Comparison of ENCODE assay signal across 8 cellular contexts in the genomic region with DNA sequence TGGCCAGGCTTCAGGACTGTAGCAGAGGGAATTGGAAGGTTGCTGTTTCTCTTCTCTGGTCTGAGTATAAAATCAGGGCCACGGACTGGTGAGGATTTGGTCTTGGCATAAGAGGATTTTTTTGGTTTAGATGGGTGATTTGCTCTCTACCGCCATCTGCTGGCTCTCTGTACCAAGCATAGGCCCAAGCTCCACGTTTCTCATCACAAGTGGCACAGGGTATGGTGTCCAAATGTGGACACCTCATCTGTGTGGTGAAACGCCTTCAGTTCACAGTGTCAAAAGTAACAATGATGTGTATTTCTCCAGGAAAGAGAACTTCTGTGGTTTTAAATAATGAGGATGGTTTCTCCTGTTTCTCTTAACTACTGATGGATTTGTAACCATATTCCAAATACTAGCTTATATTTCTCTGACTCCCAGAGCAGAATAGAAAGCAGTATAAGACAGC.
DNase-seq lines count a peak whose midpoint lies in the region; ATAC-seq and TF ChIP-seq lines count a peak whose summit lies in the region.

No MANE protein-coding gene starts in this region.

- H3K27ac ChIP-seq in ACC112 (ENCODE audit: low read depth, low read length) (no peak overlapping the region), mesendoderm (ENCODE audit: low read depth, low read length) (no peak overlapping the region)

- no peak overlapping the region for H2BK15ac ChIP-seq in mesendoderm (replicated peaks; ENCODE audit: low read depth)

- peak; percentile 90 for TF ChIP-seq CTCF in GM13976 (IDR thresholded peaks at IDR 0.05; ENCODE audit: borderline replicate concordance, control extremely low read depth, extremely low read depth, insufficient read depth, missing control alignments)

- H3K23ac ChIP-seq in mesendoderm (ENCODE audit: low read length) = no peak overlapping the region

- DNase-seq in GM13976 (ENCODE audit: low spot score) (peak; percentile 60), NCI-H524 treated with DMSO at 0.1 percent for 48 hours (lab: John Stamatoyannopoulos, UW) (peak; percentile 30), mesendoderm (peak; percentile 68)
- peak; percentile 66 for DNase-seq in activated CD4-positive, alpha-beta memory T cell treated with anti-CD3 and anti-CD28 coated beads, Interleukin-2, amount 10 ng/mL, durations not matched to agents 7 days and 5 days
- DNase-seq in effector CD4-positive, alpha-beta T cell = peak; percentile 48
- peak; percentile 24 to 39 for DNase-seq in stimulated activated CD8-positive, alpha-beta memory T cell treated with anti-CD3 and anti-CD28 coated beads, Interleukin-4, amount 100 ng/mL, for 1 hour (ENCODE audit: low read depth in 2 of 2, low spot score in 1 of 2)

- H3K4me3 Mint-ChIP-seq in activated CD4-positive, alpha-beta memory T cell treated with anti-CD3 and anti-CD28 coated beads, Interleukin-2, amount 10 ng/mL, durations not matched to agents 7 days and 5 days = no peak overlapping the region

- H3K27me3 ChIP-seq in ACC112 (ENCODE audit: insufficient read depth, low read length) (no peaks in the 10 kb centered on the region), mesendoderm (ENCODE audit: insufficient read depth, low read length, poor library complexity) (no peaks in the 10 kb centered on the region)

- no peak overlapping the region for H3K4me2 ChIP-seq in mesendoderm (ENCODE audit: low read length)

- peak overlapping the region; percentile 65 for H2AFZ ChIP-seq in ACC112 (ENCODE audit: low read length, unreplicated experiment)

- CTCF ChIA-PET in activated CD4-positive, alpha-beta memory T cell treated with anti-CD3 and anti-CD28 coated beads, Interleukin-2, amount 10 ng/mL, durations not matched to agents 7 days and 5 days (lab: Charles Lee) = interaction anchor here (0.7 to 2.8 kb wide), 28 partner anchors 9 to 732 kb away, joined by 3 to 22 read pairs (median 4); no protein-coding TSS in a partner anchor

- WGBS in mesendoderm (ENCODE audit: extremely low coverage, insufficient coverage, low lambda C conversion rate) = no CpG with 5 or more reads among the region's 4 CpGs

- H3K79me1 ChIP-seq in mesendoderm (ENCODE audit: low read length) = no peaks in the 10 kb centered on the region

- H3K4me1 ChIP-seq in ACC112 (ENCODE audit: control insufficient read depth, insufficient read depth, low read length, unreplicated experiment) (no peaks in the 10 kb centered on the region), mesendoderm (ENCODE audit: control insufficient read depth, low read depth, low read length) (no peaks in the 10 kb centered on the region)

- H3K18ac ChIP-seq in mesendoderm (ENCODE audit: low read length) = no peak overlapping the region

- no peak overlapping the region for H2BK120ac ChIP-seq in mesendoderm (ENCODE audit: low read depth, low read length)

- no peak overlapping the region for H2AK5ac ChIP-seq in mesendoderm (ENCODE audit: low read length)

- no peak overlapping the region for H3K9ac ChIP-seq in mesendoderm (ENCODE audit: low read length)

- H3K56ac ChIP-seq in mesendoderm (ENCODE audit: low read length) = no peak overlapping the region

- no peaks in the 10 kb centered on the region for H3K9me3 Mint-ChIP-seq in activated CD4-positive, alpha-beta memory T cell treated with anti-CD3 and anti-CD28 coated beads, Interleukin-2, amount 10 ng/mL, durations not matched to agents 7 days and 5 days

- H3K4me1 Mint-ChIP-seq in activated CD4-positive, alpha-beta memory T cell treated with anti-CD3 and anti-CD28 coated beads, Interleukin-2, amount 10 ng/mL, durations not matched to agents 7 days and 5 days = no peaks in the 10 kb centered on the region

- no peaks in the 10 kb centered on the region for H3K27me3 Mint-ChIP-seq in activated CD4-positive, alpha-beta memory T cell treated with anti-CD3 and anti-CD28 coated beads, Interleukin-2, amount 10 ng/mL, durations not matched to agents 7 days and 5 days

- POLR2A ChIA-PET in activated CD4-positive, alpha-beta memory T cell treated with anti-CD3 and anti-CD28 coated beads, Interleukin-2, amount 10 ng/mL, durations not matched to agents 7 days and 5 days (lab: Charles Lee) = interaction anchor here (0.7 to 1.0 kb wide), 2 partner anchors 116 to 211 kb away, joined by 3 read pairs; a partner anchor contains a TSS

- H3K36me3 ChIP-seq in ACC112 (ENCODE audit: insufficient read depth, low read length) (no peaks in the 10 kb centered on the region), mesendoderm (ENCODE audit: control insufficient read depth, insufficient read depth, low read length) (no peaks in the 10 kb centered on the region)

- peak; percentile 69 for ATAC-seq in HG03139 (IDR thresholded peaks at IDR 0.05; ENCODE audit: unreplicated experiment)

- H3K4me3 ChIP-seq in ACC112 (ENCODE audit: low read depth, low read length) (no peak overlapping the region), mesendoderm (ENCODE audit: low read length) (no peak overlapping the region)

- no peaks in the 10 kb centered on the region for H3K79me2 ChIP-seq in ACC112 (ENCODE audit: control insufficient read depth, insufficient read depth, low read length, unreplicated experiment)
- no peaks in the 10 kb centered on the region for H3K79me2 ChIP-seq in mesendoderm (ENCODE audit: control insufficient read depth, insufficient read depth, low read length)

- H3K36me3 Mint-ChIP-seq in activated CD4-positive, alpha-beta memory T cell treated with anti-CD3 and anti-CD28 coated beads, Interleukin-2, amount 10 ng/mL, durations not matched to agents 7 days and 5 days (ENCODE audit: low read depth) = no peaks in the 10 kb centered on the region

- H3K4ac ChIP-seq in mesendoderm (ENCODE audit: low read depth, low read length) = no peak overlapping the region

- no peak overlapping the region for H4K5ac ChIP-seq in mesendoderm (ENCODE audit: low read length)

- no peak overlapping the region for H2BK5ac ChIP-seq in mesendoderm (ENCODE audit: low read length)

- in situ Hi-C loops in GM13976 (cut with MboI; ENCODE audit: low sequenced_read_pairs, unreplicated experiment) = no loop called here

- H3K27ac Mint-ChIP-seq in activated CD4-positive, alpha-beta memory T cell treated with anti-CD3 and anti-CD28 coated beads, Interleukin-2, amount 10 ng/mL, durations not matched to agents 7 days and 5 days = no peak overlapping the region

- H4K8ac ChIP-seq in mesendoderm (ENCODE audit: low read depth, low read length) = no peak overlapping the region
